In genomic region chr4:54232151-54232688, GRCh38 we compare ENCODE assay signal across 10 cellular contexts. TPM values are rescaled to one million over a fixed set of nuclear protein-coding genes. Genes with fewer than 3 reads are reported as not detected.
A peak's percentile ranks its signal among the peaks of the same experiment; 100 is the strongest.
DNase-seq lines count a peak whose midpoint lies in the region; ATAC-seq and TF ChIP-seq lines count a peak whose summit lies in the region.
"Had no signal": no experiment of that assay in that cellular context is flagged by ENCODE, and none has a peak within 500 bp of the region (broad histone marks: within the 10 kb centered on the region; RNA-seq: fewer than 3 reads in every experiment).

No MANE protein-coding gene starts in this region.

- TF ChIP-seq EP300 in upper lobe of left lung (IDR thresholded peaks at IDR 0.05) = no peak

- H3K27ac Mint-ChIP-seq in memory B cell = no peak overlapping the region

- no peak for DNase-seq in activated T-cell treated with anti-CD3 and anti-CD28 coated beads, Interleukin-2, amount 50 U/mL, for 4 hours
- DNase-seq in activated T-cell treated with anti-CD3 and anti-CD28 coated beads for 4 hours (no peak), coronary artery (ENCODE audit: low spot score) (no peak), memory B cell (ENCODE audit: low spot score in 2 of 2) (peak in 1 of 2 donors; percentile 14), upper lobe of left lung (peak in 1 of 2 donors; percentile 61), DMS114 treated with DMSO at 0.1 percent for 48 hours (lab: John Stamatoyannopoulos, UW; ENCODE audit: unreplicated experiment) (no peak), HUDEP-2 (lab: John Stamatoyannopoulos, UW; ENCODE audit: unreplicated experiment in 76 of 76) (no peak)
- DNase-seq: DND-41; effector memory CD4-positive, alpha-beta T cell had no signal

- no peaks in the 10 kb centered on the region for H3K9me3 ChIP-seq in upper lobe of left lung

- peaks cover 0 to 55% (median 40%) of the 10 kb centered on the region in 4 donors for H3K27me3 ChIP-seq in upper lobe of left lung

- H3K36me3 Mint-ChIP-seq in activated T-cell treated with anti-CD3 and anti-CD28 coated beads, Interleukin-2, amount 50 U/mL, for 4 hours (ENCODE audit: insufficient read depth) = no peaks in the 10 kb centered on the region
- no peaks in the 10 kb centered on the region for H3K36me3 Mint-ChIP-seq in memory B cell

- peaks cover 72% of the 10 kb centered on the region for H3K27me3 Mint-ChIP-seq in activated T-cell treated with anti-CD3 and anti-CD28 coated beads, Interleukin-2, amount 50 U/mL, for 4 hours (ENCODE audit: low read depth)
- H3K27me3 Mint-ChIP-seq in memory B cell = peaks cover 16% of the 10 kb centered on the region

- TF ChIP-seq CTCF in coronary artery (IDR thresholded peaks at IDR 0.05) (no peak), upper lobe of left lung (IDR thresholded peaks at IDR 0.05) (no peak)

- 7 to 9% methylated on average over 13 to 36 of the region's 36 CpGs for WGBS in upper lobe of left lung, 2 donors

- TF ChIP-seq POLR2A in upper lobe of left lung (IDR thresholded peaks at IDR 0.05) = no peak

- no peaks in the 10 kb centered on the region for H3K9me3 Mint-ChIP-seq in activated T-cell treated with anti-CD3 and anti-CD28 coated beads, Interleukin-2, amount 50 U/mL, for 4 hours
- H3K9me3 Mint-ChIP-seq in memory B cell = peaks cover 2% of the 10 kb centered on the region

- H3K4me3 Mint-ChIP-seq in activated T-cell treated with anti-CD3 and anti-CD28 coated beads, Interleukin-2, amount 50 U/mL, for 4 hours = peak overlapping the region; percentile 76
- H3K4me3 Mint-ChIP-seq in memory B cell = peak overlapping the region; percentile 29

- H3K4me3 ChIP-seq in coronary artery (peak overlapping the region; percentile 81), upper lobe of left lung (peak overlapping the region in 3 of 4 donors; percentile 41 to 60 (median 60))

- ATAC-seq in activated T-cell treated with anti-CD3 and anti-CD28 coated beads, Interleukin-2, amount 50 U/mL, for 4 hours = no peak
- ATAC-seq in memory B cell (ENCODE audit: low read depth) (no peak), upper lobe of left lung (ENCODE audit: low FRiP score in 2 of 2) (no peak), HG02973 (IDR thresholded peaks at IDR 0.05; ENCODE audit: unreplicated experiment) (no peak)

- H3K36me3 ChIP-seq in upper lobe of left lung = no peaks in the 10 kb centered on the region

- H3K4me1 Mint-ChIP-seq in activated T-cell treated with anti-CD3 and anti-CD28 coated beads, Interleukin-2, amount 50 U/mL, for 4 hours (ENCODE audit: low read depth) = peaks cover 43% of the 10 kb centered on the region
- peaks cover 12% of the 10 kb centered on the region for H3K4me1 Mint-ChIP-seq in memory B cell

- H3K4me1 ChIP-seq in upper lobe of left lung = peaks cover 47 to 69% (median 58%) of the 10 kb centered on the region in 4 donors

- H3K27ac ChIP-seq in coronary artery (peak overlapping the region; percentile 85 to 93), upper lobe of left lung (peak overlapping the region; percentile 62 to 83 (median 77))

RNA-seq across cellular contexts. Expression of gene PDGFRA, which starts 3.1 kb away (rescaled TPM):
- total RNA-seq in activated T-cell treated with anti-CD3 and anti-CD28 coated beads, Interleukin-2, amount 50 U/mL, for 4 hours = under 1 TPM; 0.05 to 0.22 (median 0.11) TPM
- total RNA-seq in upper lobe of left lung = 100 to 1,000 TPM in 2 of 6 donors, 10 to 100 TPM in 4; 60.5 to 136 (median 77.0) TPM

Comparison
In these comparisons a context has a peak if more than half of its experiments do, and no peak if none do; other contexts are left out.
1. RNA of gene PDGFRA, which starts 3.1 kb away (total RNA-seq): 60.5 to 136 TPM in upper lobe of left lung; 0.05 to 0.22 TPM in activated T-cell treated with anti-CD3 and anti-CD28 coated beads, Interleukin-2, amount 50 U/mL, for 4 hours; every median in the first group is over 10 times any median in the second.